9 cellular contexts compared by ENCODE assay signal in the genomic region with DNA sequence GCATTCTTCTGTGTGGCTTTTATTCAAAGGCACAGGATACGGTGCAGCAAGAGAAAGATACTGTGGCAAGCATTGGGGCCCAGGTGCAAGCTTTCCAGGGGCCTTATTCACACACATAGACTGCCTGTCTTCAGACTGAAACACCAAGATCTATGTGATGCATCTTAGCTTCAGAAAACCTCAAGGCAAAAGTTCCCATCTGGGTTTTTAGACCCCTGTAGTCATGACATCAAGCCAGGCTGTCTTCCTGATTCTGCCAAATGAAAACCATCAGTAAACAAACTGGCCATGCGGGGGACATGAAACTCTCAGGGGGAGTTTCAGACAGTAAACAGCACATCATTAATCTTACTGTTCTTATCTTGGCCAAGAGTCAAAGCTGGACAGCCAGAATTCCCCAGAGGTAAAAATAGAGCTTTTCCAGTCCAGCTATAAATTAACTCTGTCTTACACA. TPM values are rescaled to one million over a fixed set of nuclear protein-coding genes. Genes with fewer than 3 reads are reported as not detected.
DNase-seq lines count a peak whose midpoint lies in the region; ATAC-seq and TF ChIP-seq lines count a peak whose summit lies in the region.
"Had no signal": no experiment of that assay in that cellular context is flagged by ENCODE, and none has a peak within 500 bp of the region (broad histone marks: within the 10 kb centered on the region; RNA-seq: fewer than 3 reads in every experiment).

No MANE protein-coding gene starts in this region.

- no peak overlapping the region for H2BK12ac ChIP-seq in mesenchymal stem cell (ENCODE audit: low read length in 2 of 2)

- no peak overlapping the region for H2AK5ac ChIP-seq in mesenchymal stem cell (ENCODE audit: low read length, severe bottlenecking)

- in situ Hi-C loops in gastrocnemius medialis (cut with MboI; ENCODE audit: low sequenced_read_pairs in 4 of 4), result loop anchor here in 1 of 4 donors (25.0 kb wide), 1 partner anchor 191 kb away; no protein-coding TSS in a partner anchor

- H3K4me3 ChIP-seq in mesenchymal stem cell (ENCODE audit: insufficient read depth in 1 of 2, low read depth in 1 of 2, low read length in 2 of 2), result no peak overlapping the region
- H3K4me3 ChIP-seq in gastrocnemius medialis, result no peak overlapping the region

- H3K4ac ChIP-seq in mesenchymal stem cell (ENCODE audit: low read depth in 1 of 2, low read length in 2 of 2), result no peak overlapping the region

- H3K4me1 ChIP-seq in mesenchymal stem cell (ENCODE audit: control insufficient read depth, insufficient read depth, low read depth, low read length), result peaks cover 4% of the 10 kb centered on the region
- peaks cover 19 to 29% of the 10 kb centered on the region in 2 donors for H3K4me1 ChIP-seq in gastrocnemius medialis

- H3K79me1 ChIP-seq in mesenchymal stem cell (replicated peaks; ENCODE audit: low read length, poor library complexity, severe bottlenecking), result peaks cover 2% of the 10 kb centered on the region

- no peak overlapping the region for H2BK15ac ChIP-seq in mesenchymal stem cell (ENCODE audit: low read depth, poor library complexity, severe bottlenecking)

- no peak overlapping the region for H3K14ac ChIP-seq in mesenchymal stem cell (ENCODE audit: low read length in 2 of 2)

- H3K27ac ChIP-seq in mesenchymal stem cell (ENCODE audit: low read length, poor library complexity, severe bottlenecking) (no peak overlapping the region), gastrocnemius medialis (no peak overlapping the region)

- TF ChIP-seq CTCF in gastrocnemius medialis (IDR thresholded peaks at IDR 0.05 in 4 of 5, conservative IDR thresholded peaks at IDR 0.05 in 1 of 5), result no peak

- no peak overlapping the region for H3K9ac ChIP-seq in mesenchymal stem cell (ENCODE audit: low read length)

- ATAC-seq in GM18498 (IDR thresholded peaks at IDR 0.05; ENCODE audit: unreplicated experiment), result peak; percentile 47
- ATAC-seq in GM21390 (IDR thresholded peaks at IDR 0.05; ENCODE audit: unreplicated experiment), result peak; percentile 48
- peak; percentile 40 for ATAC-seq in HG03460 (IDR thresholded peaks at IDR 0.05; ENCODE audit: unreplicated experiment)
- ATAC-seq in gastrocnemius medialis, result no peak

- WGBS in mesenchymal stem cell, result 42% methylated on average over 2 of the region's 2 CpGs

- H3K9me3 ChIP-seq in mesenchymal stem cell (ENCODE audit: control insufficient read depth, low read length) (peaks cover 6% of the 10 kb centered on the region), gastrocnemius medialis (no peaks in the 10 kb centered on the region)

- no peak overlapping the region for H2AFZ ChIP-seq in mesenchymal stem cell (ENCODE audit: low read depth, low read length)

- intact Hi-C loops in gastrocnemius medialis (cut with DNase I; ENCODE audit: low total_unique reads), result no loop called here

- no peak overlapping the region for H3K4me2 ChIP-seq in mesenchymal stem cell (ENCODE audit: low read length, poor library complexity, severe bottlenecking)

- H2BK120ac ChIP-seq in mesenchymal stem cell (ENCODE audit: low read depth, low read length), result no peak overlapping the region

- H3K36me3 ChIP-seq in mesenchymal stem cell (ENCODE audit: control insufficient read depth in 1 of 2, insufficient read depth in 2 of 2, low read depth in 1 of 2, low read length in 2 of 2), result peaks cover 3 to 21% of the 10 kb centered on the region in 2 experiments
- H3K36me3 ChIP-seq in gastrocnemius medialis, result peaks cover 0 to 25% of the 10 kb centered on the region in 2 donors

- H3K23ac ChIP-seq in mesenchymal stem cell (ENCODE audit: low read length in 2 of 2), result no peak overlapping the region

- no peak overlapping the region for H4K91ac ChIP-seq in mesenchymal stem cell (ENCODE audit: low read length)

- TF ChIP-seq POLR2A in gastrocnemius medialis (IDR thresholded peaks at IDR 0.05), result no peak

- H3K27me3 ChIP-seq in mesenchymal stem cell (ENCODE audit: control insufficient read depth in 1 of 2, insufficient read depth in 1 of 2, low read length in 2 of 2) (no peaks in the 10 kb centered on the region), gastrocnemius medialis (no peaks in the 10 kb centered on the region)

- H2BK5ac ChIP-seq in mesenchymal stem cell (ENCODE audit: low read depth, low read length, poor library complexity, severe bottlenecking), result no peak overlapping the region

- no peak overlapping the region for H4K8ac ChIP-seq in mesenchymal stem cell (ENCODE audit: low read length)

- H3K18ac ChIP-seq in mesenchymal stem cell (ENCODE audit: low read depth in 1 of 2, low read length in 2 of 2), result peak overlapping the region in 1 of 2 experiments; percentile 38

- DNase-seq in mesenchymal stem cell, result peak; percentile 52
- DNase-seq in NOMO-1 treated with DMSO at 0.1 percent for 48 hours (lab: John Stamatoyannopoulos, UW; ENCODE audit: unreplicated experiment), result no peak
- DNase-seq in gastrocnemius medialis, result no peak
- DNase-seq in amniotic stem cell (lab: John Stamatoyannopoulos, UW), result no peak
- no peak for DNase-seq in HUDEP-2 (lab: John Stamatoyannopoulos, UW; ENCODE audit: unreplicated experiment in 76 of 76)
- DNase-seq: endodermal cell had no signal

RNA-seq across cellular contexts. Expression of a gene that starts 9.8 kb away (rescaled TPM):
- polyA plus RNA-seq in mesenchymal stem cell (2013, experiment 1 of 2), result 0.51 TPM
- 0.41 TPM for polyA plus RNA-seq in mesenchymal stem cell (2013, experiment 2 of 2)
- 1 to 10 TPM in 3 of 4 donors, under 1 TPM in 1; 0.61 to 1.9 (median 1.0) TPM for total RNA-seq in gastrocnemius medialis

Comparison
In these comparisons a context has a peak if more than half of its experiments do, and no peak if none do; other contexts are left out.
1. ATAC-seq: peak in GM18498 (single experiment), GM21390 (single experiment) and HG03460 (single experiment); none in gastrocnemius medialis (0 of 2).